In the genomic region with DNA sequence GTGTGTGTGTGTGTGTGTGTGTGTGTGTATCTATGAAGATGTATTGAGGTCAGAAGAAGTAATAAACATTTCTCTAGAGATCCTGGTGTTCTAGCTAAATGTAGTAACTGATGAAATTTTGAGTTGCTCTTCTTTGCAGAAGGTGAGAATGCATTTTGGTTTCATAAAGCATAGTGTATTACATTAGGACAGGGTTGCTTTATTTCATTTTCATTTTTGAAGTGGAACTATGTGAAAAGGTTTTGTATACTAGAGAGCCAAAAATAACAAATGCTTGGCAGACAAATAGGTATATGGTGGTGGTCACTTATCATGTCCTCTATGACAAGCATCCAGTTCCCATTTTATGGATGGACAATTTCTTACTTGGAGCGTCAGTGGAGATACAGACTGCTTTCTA, we compare ENCODE assay signal across 9 cellular contexts.
DNase-seq lines count a peak whose midpoint lies in the region; ATAC-seq, FAIRE-seq and TF ChIP-seq lines count a peak whose summit lies in the region.
"Had no signal": no experiment of that assay in that cellular context is flagged by ENCODE, and none has a peak within 500 bp of the region (broad histone marks: within the 10 kb centered on the region; RNA-seq: fewer than 3 reads in every experiment).

No MANE protein-coding gene starts in this region.

- H3K27me3 Mint-ChIP-seq in activated naive CD8-positive, alpha-beta T cell treated with anti-CD3 and anti-CD28 coated beads, Interleukin-2, amount 10 ng/mL, durations not matched to agents 7 days and 5 days: no peaks in the 10 kb centered on the region

- DNase-seq in GM12892 (ENCODE audit: insufficient read length) (no peak), GM20000 (ENCODE audit: low spot score) (peak; percentile 22), prostate gland (ENCODE audit: low spot score) (no peak), OCI-M2 (lab: John Stamatoyannopoulos, UW; ENCODE audit: unreplicated experiment) (no peak), SJCRH30 (no peak), NCI-H1694 (lab: John Stamatoyannopoulos, UW) (no peak)
- DNase-seq in activated naive CD8-positive, alpha-beta T cell treated with anti-CD3 and anti-CD28 coated beads, Interleukin-2, amount 10 ng/mL, durations not matched to agents 7 days and 5 days: no peak
- DNase-seq: DMS79 had no signal

- H3K27ac ChIP-seq in prostate gland: no peak overlapping the region
- H3K27ac ChIP-seq in SJCRH30: no peak overlapping the region

- intact Hi-C loops in prostate gland (cut with DNase I): no loop called here

- 92% methylated on average over 1 of the region's 1 CpG for WGBS in prostate gland

- H3K36me3 Mint-ChIP-seq in activated naive CD8-positive, alpha-beta T cell treated with anti-CD3 and anti-CD28 coated beads, Interleukin-2, amount 10 ng/mL, durations not matched to agents 7 days and 5 days: peaks cover 30% of the 10 kb centered on the region

- POLR2A ChIA-PET in activated naive CD8-positive, alpha-beta T cell treated with anti-CD3 and anti-CD28 coated beads, Interleukin-2, amount 10 ng/mL, durations not matched to agents 7 days and 5 days (lab: Charles Lee): no interaction called here

- H3K4me1 ChIP-seq in prostate gland (replicated peaks): no peaks in the 10 kb centered on the region
- no peaks in the 10 kb centered on the region for H3K4me1 ChIP-seq in SJCRH30

- H3K4me1 Mint-ChIP-seq in activated naive CD8-positive, alpha-beta T cell treated with anti-CD3 and anti-CD28 coated beads, Interleukin-2, amount 10 ng/mL, durations not matched to agents 7 days and 5 days: peaks cover 26% of the 10 kb centered on the region

- peak; percentile 93 for ATAC-seq in HG03135 (IDR thresholded peaks at IDR 0.05; ENCODE audit: unreplicated experiment)
- ATAC-seq in activated naive CD8-positive, alpha-beta T cell treated with anti-CD3 and anti-CD28 coated beads, Interleukin-2, amount 10 ng/mL, durations not matched to agents 7 days and 5 days (ENCODE audit: low read depth): peak; percentile 61

- H3K9me3 Mint-ChIP-seq in activated naive CD8-positive, alpha-beta T cell treated with anti-CD3 and anti-CD28 coated beads, Interleukin-2, amount 10 ng/mL, durations not matched to agents 7 days and 5 days: peaks cover 7% of the 10 kb centered on the region

- H3K27ac Mint-ChIP-seq in activated naive CD8-positive, alpha-beta T cell treated with anti-CD3 and anti-CD28 coated beads, Interleukin-2, amount 10 ng/mL, durations not matched to agents 7 days and 5 days: peak overlapping the region; percentile 92

- H3K9me3 ChIP-seq in prostate gland: no peaks in the 10 kb centered on the region
- H3K9me3 ChIP-seq in SJCRH30 (replicated peaks): no peaks in the 10 kb centered on the region

- no peak overlapping the region for H3K4me3 ChIP-seq in prostate gland
- no peak overlapping the region for H3K4me3 ChIP-seq in SJCRH30

- peak; percentile 66 for FAIRE-seq in GM12892 (lab: Jason Lieb, UNC)

- no peaks in the 10 kb centered on the region for H3K27me3 ChIP-seq in prostate gland (replicated peaks; ENCODE audit: insufficient read depth)
- no peaks in the 10 kb centered on the region for H3K27me3 ChIP-seq in SJCRH30

- peak overlapping the region; percentile 72 for H3K4me3 Mint-ChIP-seq in activated naive CD8-positive, alpha-beta T cell treated with anti-CD3 and anti-CD28 coated beads, Interleukin-2, amount 10 ng/mL, durations not matched to agents 7 days and 5 days

- H3K36me3 ChIP-seq in prostate gland (no peaks in the 10 kb centered on the region), SJCRH30 (no peaks in the 10 kb centered on the region)

- TF ChIP-seq POLR2A in GM12892 (IDR thresholded peaks at IDR 0.05; ENCODE audit: low read depth, low read length): no peak
- TF ChIP-seq POLR2A in prostate gland (IDR thresholded peaks at IDR 0.05): no peak

- TF ChIP-seq CTCF in GM20000 (IDR thresholded peaks at IDR 0.05; ENCODE audit: extremely low read depth, missing control alignments) (no peak), prostate gland (IDR thresholded peaks at IDR 0.05) (no peak)
